ENCODE assay signal across 13 cellular contexts in the genomic region with DNA sequence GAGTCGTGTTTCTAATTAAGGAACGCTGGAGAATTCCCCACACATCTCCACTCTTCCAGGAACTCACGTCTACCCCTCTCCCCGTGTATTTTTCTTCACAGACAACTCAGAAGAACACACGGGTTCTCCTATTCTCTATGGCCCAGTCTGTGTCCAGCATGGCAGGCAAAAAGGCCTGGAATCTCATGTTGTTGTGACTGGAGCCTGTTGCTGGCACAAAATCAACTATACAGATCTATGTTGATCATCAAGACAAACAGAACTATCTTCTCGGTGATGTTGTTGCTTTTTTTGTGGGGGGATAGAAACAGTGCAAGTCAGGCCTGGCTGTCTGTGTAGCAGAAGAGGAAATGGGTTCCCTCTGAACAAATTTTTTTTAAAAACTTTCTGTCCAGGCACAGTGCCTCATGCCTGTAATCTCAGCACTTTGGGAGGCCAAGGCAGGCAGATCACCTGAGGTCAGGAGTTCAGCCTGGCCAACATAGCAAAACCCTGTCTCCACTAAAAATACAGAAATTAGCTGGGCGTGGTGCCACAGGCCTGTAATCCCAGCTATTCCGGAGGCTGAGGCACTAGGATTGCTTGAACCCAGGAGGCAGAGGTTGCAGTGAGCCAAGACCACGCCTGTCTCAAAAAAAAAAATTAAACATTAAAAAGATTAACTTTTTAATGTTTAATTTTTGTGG. TPM values are rescaled to one million over a fixed set of nuclear protein-coding genes. Genes with fewer than 3 reads are reported as not detected.
A peak's percentile ranks its signal among the peaks of the same experiment; 100 is the strongest.
DNase-seq lines count a peak whose midpoint lies in the region; ATAC-seq, FAIRE-seq and TF ChIP-seq lines count a peak whose summit lies in the region.
"Had no signal": no experiment of that assay in that cellular context is flagged by ENCODE, and none has a peak within 500 bp of the region (broad histone marks: within the 10 kb centered on the region; RNA-seq: fewer than 3 reads in every experiment).

No MANE protein-coding gene starts in this region.

- no peak for FAIRE-seq in endothelial cell of umbilical vein (lab: Jason Lieb, UNC)
- FAIRE-seq: GM12892 had no signal

- no peak for TF ChIP-seq POLR2A in endothelial cell of umbilical vein (IDR thresholded peaks at IDR 0.05; ENCODE audit: low read depth, low read length)

- H2BK120ac ChIP-seq in H9 (ENCODE audit: low read depth, low read length, poor library complexity, severe bottlenecking) = no peak overlapping the region

- H2AK5ac ChIP-seq in H9 (ENCODE audit: insufficient read length, low read length) = no peak overlapping the region

- H3K27ac ChIP-seq in H9 (ENCODE audit: insufficient read length, low read depth, low read length) (no peak overlapping the region), endothelial cell of umbilical vein (ENCODE audit: insufficient read depth, low read depth, low read length) (peak overlapping the region; percentile 72), stomach smooth muscle (ENCODE audit: low read length) (peak overlapping the region; percentile 37)

- no peaks in the 10 kb centered on the region for H3K36me3 Mint-ChIP-seq in H9 (ENCODE audit: insufficient read depth in 1 of 3, low read depth in 3 of 3)
- no peaks in the 10 kb centered on the region for H3K36me3 Mint-ChIP-seq in natural killer cell
- H3K36me3 Mint-ChIP-seq: natural killer cell treated with Interleukin-12 subunit alpha and Interleukin-12 subunit beta and Interleukin-15 and Interleukin-18, amount 100 ng/mL, for 72 hours had no signal

- no peak overlapping the region for H2BK20ac ChIP-seq in H9 (ENCODE audit: low read depth, low read length, poor library complexity, severe bottlenecking)

- H3K4me1 Mint-ChIP-seq in H9 (no peaks in the 10 kb centered on the region), natural killer cell (peaks cover 5 to 15% of the 10 kb centered on the region in 2 donors)

- no peaks in the 10 kb centered on the region for H3K23me2 ChIP-seq in H9 (ENCODE audit: insufficient read length, low read depth, low read length, poor library complexity, severe bottlenecking)

- BruUV-seq in endothelial cell of umbilical vein (replicated peaks; lab: Mats Ljungman, UMichigan) = TSS peak; percentile 97

- H3K23ac ChIP-seq in H9 (ENCODE audit: insufficient read length, low read depth, low read length) = no peak overlapping the region

- no peak for ATAC-seq in HG03442 (IDR thresholded peaks at IDR 0.05; ENCODE audit: unreplicated experiment)
- ATAC-seq in natural killer cell = no peak
- ATAC-seq: activated CD8-positive, alpha-beta T cell treated with anti-CD3 and anti-CD28 coated beads for 36 hours; natural killer cell treated with Interleukin-12 subunit alpha and Interleukin-12 subunit beta and Interleukin-15 and Interleukin-18, amount 100 ng/mL, for 72 hours had no signal

- no peaks in the 10 kb centered on the region for H3K9me1 ChIP-seq in endothelial cell of umbilical vein (replicated peaks; ENCODE audit: control insufficient read depth, extremely low read depth, insufficient read depth, low read length)

- dilution Hi-C loops in endothelial cell of umbilical vein (cut with MboI; ENCODE audit: extremely low pct_ligation_motif_present, low sequenced_read_pairs) = no loop called here

- H3K4me2 ChIP-seq in H9 (ENCODE audit: insufficient read depth, insufficient read length, low read length) (no peak overlapping the region), endothelial cell of umbilical vein (ENCODE audit: insufficient read depth, low read length) (peak overlapping the region; percentile 44)

- no peak overlapping the region for H3K56ac ChIP-seq in H9 (ENCODE audit: insufficient read length, low read depth, low read length)

- H4K5ac ChIP-seq in H9 (ENCODE audit: insufficient read length, low read depth, low read length) = no peak overlapping the region

- CTCF ChIA-PET in endothelial cell of umbilical vein (lab: Charles Lee) = interaction anchor here (1.0 to 1.4 kb wide), 2 partner anchors 10 to 18 kb away, joined by 3 read pairs; no protein-coding TSS in a partner anchor

- H3K27me3 Mint-ChIP-seq in H9 (ENCODE audit: low read depth) = no peaks in the 10 kb centered on the region
- H3K27me3 Mint-ChIP-seq in natural killer cell (ENCODE audit: low read depth in 2 of 2) = no peaks in the 10 kb centered on the region

- no peaks in the 10 kb centered on the region for H3K79me2 ChIP-seq in H9 (ENCODE audit: insufficient read depth, low read length)
- no peaks in the 10 kb centered on the region for H3K79me2 ChIP-seq in endothelial cell of umbilical vein (ENCODE audit: control insufficient read depth, insufficient read depth, low read length)

- H3K79me1 ChIP-seq in H9 (ENCODE audit: insufficient read depth, low read depth, low read length, poor library complexity, severe bottlenecking) = no peaks in the 10 kb centered on the region

- H2AFZ ChIP-seq in H9 (ENCODE audit: low read length) (no peak overlapping the region), endothelial cell of umbilical vein (ENCODE audit: low read depth, low read length) (peak overlapping the region; percentile 42)

- no peak overlapping the region for H3K9ac ChIP-seq in H9 (ENCODE audit: extremely low read depth, insufficient read length, low read length)
- H3K9ac ChIP-seq in endothelial cell of umbilical vein (replicated peaks; ENCODE audit: extremely low read depth, insufficient read depth, low read length) = peak overlapping the region; percentile 54
- H3K9ac ChIP-seq in stomach smooth muscle (ENCODE audit: low read length in 2 of 2) = no peak overlapping the region

- no peak overlapping the region for H2BK15ac ChIP-seq in H9 (ENCODE audit: low read depth, low read length)

- H3K9me3 ChIP-seq in H9 (ENCODE audit: control insufficient read depth, low read depth, low read length) (no peaks in the 10 kb centered on the region), endothelial cell of umbilical vein (replicated peaks; ENCODE audit: control insufficient read depth, insufficient read depth, low read length) (no peaks in the 10 kb centered on the region), stomach smooth muscle (ENCODE audit: control insufficient read depth in 2 of 2, low read length in 2 of 2) (no peaks in the 10 kb centered on the region)

- peak overlapping the region in 2 of 3 experiments; percentile 8 to 68; a peak in 2 of 7 replicates for H3K27ac Mint-ChIP-seq in H9
- peak overlapping the region in 1 of 2 donors; percentile 40 for H3K27ac Mint-ChIP-seq in natural killer cell
- H3K27ac Mint-ChIP-seq: activated CD8-positive, alpha-beta T cell treated with anti-CD3 and anti-CD28 coated beads for 36 hours; natural killer cell treated with Interleukin-12 subunit alpha and Interleukin-12 subunit beta and Interleukin-15 and Interleukin-18, amount 100 ng/mL, for 72 hours had no signal

- H3K14ac ChIP-seq in H9 (ENCODE audit: insufficient read depth, low read length) = no peak overlapping the region

- H3K27me3 ChIP-seq in H9 (ENCODE audit: insufficient read depth, low read length) (no peaks in the 10 kb centered on the region), endothelial cell of umbilical vein (ENCODE audit: control insufficient read depth in 2 of 2, insufficient read depth in 2 of 2, low read length in 2 of 2) (no peaks in the 10 kb centered on the region), stomach smooth muscle (ENCODE audit: control insufficient read depth in 1 of 2, insufficient read depth in 2 of 2, low read length in 2 of 2) (no peaks in the 10 kb centered on the region)

- POLR2A ChIA-PET in endothelial cell of umbilical vein (lab: Charles Lee) = no interaction called here

- no peaks in the 10 kb centered on the region for H3K4me1 ChIP-seq in H9 (ENCODE audit: insufficient read depth, low read length)
- H3K4me1 ChIP-seq in endothelial cell of umbilical vein (ENCODE audit: control insufficient read depth, extremely low read depth, insufficient read depth, low read length) = peaks cover 16% of the 10 kb centered on the region
- H3K4me1 ChIP-seq in stomach smooth muscle (ENCODE audit: control insufficient read depth, insufficient read depth, low read length) = peaks cover 13% of the 10 kb centered on the region

- H3K36me3 ChIP-seq in endothelial cell of umbilical vein (ENCODE audit: control insufficient read depth in 2 of 2, extremely low read depth in 1 of 2, insufficient read depth in 2 of 2, low read length in 2 of 2) = no peaks in the 10 kb centered on the region
- H3K36me3 ChIP-seq in stomach smooth muscle (ENCODE audit: control insufficient read depth in 2 of 2, insufficient read depth in 2 of 2, low read length in 2 of 2) = no peaks in the 10 kb centered on the region

- no peak for DNase-seq in H9
- DNase-seq in endothelial cell of umbilical vein (ENCODE audit: low read depth, low spot score) = peak; percentile 15
- peak; percentile 8 to 62 for DNase-seq in lung microvascular endothelial cell (ENCODE audit: low read depth in 2 of 2)
- DNase-seq in DMS153 (lab: John Stamatoyannopoulos, UW) = no peak
- DNase-seq in Ammon's horn (ENCODE audit: low spot score) = no peak
- DNase-seq in natural killer cell = no peak
- DNase-seq: activated CD8-positive, alpha-beta T cell treated with anti-CD3 and anti-CD28 coated beads for 36 hours; NCI-H187; NCI-H748 treated with DMSO at 0.1 percent for 48 hours had no signal

- H4K20me1 ChIP-seq in H9 (ENCODE audit: control insufficient read depth, insufficient read depth, insufficient read length) = no peaks in the 10 kb centered on the region
- no peaks in the 10 kb centered on the region for H4K20me1 ChIP-seq in endothelial cell of umbilical vein (replicated peaks; ENCODE audit: control insufficient read depth, extremely low read depth, insufficient read depth, low read length)

- no peak overlapping the region for H2BK5ac ChIP-seq in H9 (ENCODE audit: insufficient read length, low read length)

- H2BK12ac ChIP-seq in H9 (ENCODE audit: insufficient read length, low read depth, low read length) = no peak overlapping the region

- no peak overlapping the region for H4K91ac ChIP-seq in H9 (ENCODE audit: insufficient read length, low read depth, low read length)

- TF ChIP-seq CTCF in H9 (conservative IDR thresholded peaks at IDR 0.05) (no peak), endothelial cell of umbilical vein (IDR thresholded peaks at IDR 0.05; ENCODE audit: extremely low read depth in 1 of 2, insufficient read depth in 1 of 2, low read depth in 1 of 2, low read length in 2 of 2) (no peak), natural killer cell (IDR thresholded peaks at IDR 0.05) (no peak)

- H3K9me3 Mint-ChIP-seq in H9 (no peaks in the 10 kb centered on the region), natural killer cell (no peaks in the 10 kb centered on the region)
- H3K9me3 Mint-ChIP-seq: activated CD8-positive, alpha-beta T cell treated with anti-CD3 and anti-CD28 coated beads for 36 hours; natural killer cell treated with Interleukin-12 subunit alpha and Interleukin-12 subunit beta and Interleukin-15 and Interleukin-18, amount 100 ng/mL, for 72 hours had no signal

- WGBS in H9 (ENCODE audit: extremely low coverage, insufficient read length, low lambda C conversion rate) = no CpG with 5 or more reads among the region's 9 CpGs

- no peak overlapping the region for H4K8ac ChIP-seq in H9 (replicated peaks; ENCODE audit: insufficient read length, low read depth, low read length)

- intact Hi-C loops in endothelial cell of umbilical vein (cut with micrococcal nuclease) = loop anchor here (1.0 kb wide), 1 partner anchor 20 kb away; no protein-coding TSS in a partner anchor
- intact Hi-C loops in natural killer cell (cut with micrococcal nuclease) = no loop called here

- H3K4me3 Mint-ChIP-seq in H9 = no peak overlapping the region
- H3K4me3 Mint-ChIP-seq in natural killer cell = no peak overlapping the region
- H3K4me3 Mint-ChIP-seq: activated CD8-positive, alpha-beta T cell treated with anti-CD3 and anti-CD28 coated beads for 36 hours; natural killer cell treated with Interleukin-12 subunit alpha and Interleukin-12 subunit beta and Interleukin-15 and Interleukin-18, amount 100 ng/mL, for 72 hours had no signal

- H3K4me3 ChIP-seq in endothelial cell of umbilical vein (replicated peaks in 1 of 3; ENCODE audit: insufficient read depth in 1 of 3, low read depth in 1 of 3, low read length in 3 of 3) (no peak overlapping the region), stomach smooth muscle (ENCODE audit: low read length in 2 of 2) (peak overlapping the region in 1 of 2 donors; percentile 57)

- no peak overlapping the region for H3K18ac ChIP-seq in H9 (ENCODE audit: insufficient read length, low read depth, low read length)

- H3K4ac ChIP-seq in H9 (ENCODE audit: low read depth, low read length) = no peak overlapping the region

- no peak overlapping the region for H3T11ph ChIP-seq in H9 (ENCODE audit: low read length)

RNA-seq across cellular contexts. Expression of gene CBR4, which starts 50.5 kb away (rescaled TPM):
- total RNA-seq in H9 (2021) (32.4 and 33.6 TPM in 2 replicates), endothelial cell of umbilical vein (23.6 and 26.3 TPM in 2 replicates), lung microvascular endothelial cell (10.0 and 11.3 TPM in 2 replicates), natural killer cell (10 to 100 TPM; 17.2 to 28.1 (median 20.3) TPM)
- 2.8 and 4.8 TPM in 2 replicates for polyA plus RNA-seq in endothelial cell of umbilical vein
- 3.0 and 3.3 TPM in 2 replicates for polyA plus RNA-seq in endothelial cell of umbilical vein (2011; cell fraction: cytosol; rRNA removed)
- polyA plus RNA-seq in endothelial cell of umbilical vein (2011; cell fraction: nucleus; rRNA removed) = 12.1 and 16.7 TPM in 2 replicates
- 9.4 and 11.4 TPM in 2 replicates for polyA plus RNA-seq in endothelial cell of umbilical vein (2012)
- 4.8 and 6.8 TPM in 2 replicates for polyA minus RNA-seq in endothelial cell of umbilical vein
- 4.3 TPM for polyA minus RNA-seq in endothelial cell of umbilical vein (2011; cell fraction: cytosol; rRNA and poly(A)+ RNA removed)
- 14.1 and 15.8 TPM in 2 replicates for polyA minus RNA-seq in endothelial cell of umbilical vein (2011; cell fraction: nucleus; rRNA and poly(A)+ RNA removed)

Comparison
In these comparisons a context has a peak if more than half of its experiments do, and no peak if none do; other contexts are left out.
1. DNase-seq: peak in endothelial cell of umbilical vein (single experiment) and lung microvascular endothelial cell (2 of 2); none in H9 (single experiment), DMS153 (single experiment), Ammon's horn (single experiment) and natural killer cell (single experiment).